In the genomic region with DNA sequence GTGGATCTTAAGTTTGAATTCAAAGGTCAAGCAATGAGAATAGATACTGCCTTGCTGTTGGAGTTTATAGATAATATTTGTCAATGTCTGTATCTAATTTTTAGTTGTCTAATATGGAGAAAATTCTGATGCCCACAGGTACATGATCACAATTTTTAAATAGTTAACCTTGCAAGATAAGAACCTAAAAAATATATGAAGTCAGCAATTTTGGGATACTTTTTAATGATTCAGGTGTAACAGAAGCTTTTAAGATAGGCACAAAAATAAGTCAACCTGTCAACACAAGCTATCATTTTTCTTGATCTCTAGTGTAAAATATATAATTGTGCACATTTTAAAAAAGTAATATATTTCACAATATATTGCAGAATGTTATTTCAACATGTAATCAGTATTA, we compare ENCODE assay signal across 20 cellular contexts.
DNase-seq lines count a peak whose midpoint lies in the region; ATAC-seq, FAIRE-seq and TF ChIP-seq lines count a peak whose summit lies in the region.
"Had no signal": no experiment of that assay in that cellular context is flagged by ENCODE, and none has a peak within 500 bp of the region (broad histone marks: within the 10 kb centered on the region; RNA-seq: fewer than 3 reads in every experiment).

No MANE protein-coding gene starts in this region.

- TF ChIP-seq CTCF in A549 (IDR thresholded peaks at IDR 0.05) (no peak), IMR-90 (conservative IDR thresholded peaks at IDR 0.05; ENCODE audit: low read depth, low read length) (no peak), keratinocyte (optimal IDR thresholded peaks at IDR 0.05 in 1 of 3, IDR thresholded peaks at IDR 0.05 in 1 of 3, conservative IDR thresholded peaks at IDR 0.05 in 1 of 3; ENCODE audit: extremely low read depth in 1 of 3, insufficient read depth in 2 of 3, low read length in 3 of 3) (no peak), GM20000 (IDR thresholded peaks at IDR 0.05; ENCODE audit: extremely low read depth, missing control alignments) (no peak)

- FAIRE-seq in A549 (lab: Jason Lieb, UNC) = no peak
- FAIRE-seq in keratinocyte (lab: Jason Lieb, UNC) = no peak
- FAIRE-seq: D721Med, G401.6, GM12891, H54 had no signal

- H4K20me1 ChIP-seq in IMR-90 (ENCODE audit: insufficient read depth, low read length) = no peaks in the 10 kb centered on the region
- H4K20me1 ChIP-seq in keratinocyte (ENCODE audit: control insufficient read depth, extremely low read depth, insufficient read depth, low read length) = no peaks in the 10 kb centered on the region

- no peak for TF ChIP-seq EP300 in A549 (IDR thresholded peaks at IDR 0.05)

- no peak overlapping the region for H2BK5ac ChIP-seq in IMR-90 (ENCODE audit: low read depth, low read length, poor library complexity, severe bottlenecking)

- no peak overlapping the region for H2BK20ac ChIP-seq in IMR-90 (ENCODE audit: low read depth, low read length)

- H3K4me1 ChIP-seq in A549 (no peaks in the 10 kb centered on the region), IMR-90 (ENCODE audit: control insufficient read depth, insufficient read depth, low read length) (peaks cover 1% of the 10 kb centered on the region; the same call in 1 of the 2 replicates), keratinocyte (ENCODE audit: control insufficient read depth, extremely low read depth, insufficient read depth, low read length) (peaks cover 26% of the 10 kb centered on the region)

- H3K4me3 Mint-ChIP-seq in activated T-helper 17 cell treated with anti-CD3 and anti-CD28 coated beads, Interleukin-2, amount 50 U/mL, for 72 hours = peak overlapping the region; percentile 72
- H3K4me3 Mint-ChIP-seq: B cell had no signal

- H2BK120ac ChIP-seq in IMR-90 (ENCODE audit: low read depth, low read length) = no peak overlapping the region

- peak overlapping the region; percentile 93 for H3K27ac Mint-ChIP-seq in activated T-helper 17 cell treated with anti-CD3 and anti-CD28 coated beads, Interleukin-2, amount 50 U/mL, for 72 hours
- H3K27ac Mint-ChIP-seq: B cell had no signal

- H4K91ac ChIP-seq in IMR-90 (ENCODE audit: insufficient read depth, low read depth, low read length) = no peak overlapping the region

- H2AFZ ChIP-seq in IMR-90 (replicated peaks; ENCODE audit: low read length, poor library complexity) = no peak overlapping the region
- H2AFZ ChIP-seq in keratinocyte (ENCODE audit: control insufficient read depth, low read length) = no peak overlapping the region

- no peak for TF ChIP-seq POLR2A in A549 (IDR thresholded peaks at IDR 0.05; ENCODE audit: low read length)
- TF ChIP-seq POLR2A in IMR-90 (IDR thresholded peaks at IDR 0.05; ENCODE audit: low read depth, low read length) = no peak

- H3K27ac ChIP-seq in A549 (no peak overlapping the region), IMR-90 (ENCODE audit: insufficient read depth, low read length) (no peak overlapping the region), keratinocyte (ENCODE audit: control insufficient read depth, insufficient read depth, low read length) (peak overlapping the region; percentile 64)
- H3K27ac ChIP-seq: HL-60 had no signal

- H3K27me3 ChIP-seq in IMR-90 (ENCODE audit: control insufficient read depth, insufficient read depth, low read length) = no peaks in the 10 kb centered on the region
- H3K27me3 ChIP-seq in keratinocyte (ENCODE audit: control insufficient read depth, extremely low read depth, insufficient read depth, low read length) = no peaks in the 10 kb centered on the region

- dilution Hi-C loops in IMR-90 (cut with HindIII; ENCODE audit: low sequenced_read_pairs, unreplicated experiment) (no loop called here), keratinocyte (cut with MboI; ENCODE audit: extremely low pct_ligation_motif_present, low sequenced_read_pairs) (no loop called here)

- no peaks in the 10 kb centered on the region for H3K9me3 Mint-ChIP-seq in activated T-helper 17 cell treated with anti-CD3 and anti-CD28 coated beads, Interleukin-2, amount 50 U/mL, for 72 hours

- H2AK5ac ChIP-seq in IMR-90 (ENCODE audit: low read depth, low read length) = no peak overlapping the region

- POLR2A ChIA-PET in A549 (lab: Yijun Ruan, JAX) = no interaction called here
- POLR2A ChIA-PET in IMR-90 (lab: Charles Lee; ENCODE audit: unreplicated experiment) = no interaction called here

- in situ Hi-C loops in IMR-90 (cut with MboI; ENCODE audit: low sequenced_read_pairs) = no loop called here

- H3K9me3 ChIP-seq in A549 (no peaks in the 10 kb centered on the region), IMR-90 (ENCODE audit: control insufficient read depth, insufficient read depth, low read length) (peaks cover 4% of the 10 kb centered on the region; the same call in 1 of the 2 replicates), keratinocyte (ENCODE audit: control insufficient read depth, low read depth, low read length) (no peaks in the 10 kb centered on the region)

- H3K36me3 ChIP-seq in IMR-90 (ENCODE audit: control insufficient read depth, insufficient read depth, low read length) = peaks cover 6% of the 10 kb centered on the region; the same call in 1 of the 2 replicates
- H3K36me3 ChIP-seq in keratinocyte (ENCODE audit: control insufficient read depth in 2 of 2, extremely low read depth in 1 of 2, insufficient read depth in 2 of 2, low read length in 2 of 2) = peaks cover 3 to 7% of the 10 kb centered on the region in 2 experiments

- H3K4me2 ChIP-seq in A549 (no peak overlapping the region), IMR-90 (ENCODE audit: low read depth, low read length) (no peak overlapping the region), keratinocyte (ENCODE audit: control insufficient read depth, extremely low read depth, insufficient read depth, low read depth, low read length) (no peak overlapping the region)

- H3K23ac ChIP-seq in IMR-90 (ENCODE audit: low read depth, low read length) = no peak overlapping the region

- H3K4me3 ChIP-seq in A549 (no peak overlapping the region), IMR-90 (ENCODE audit: insufficient read depth, low read depth, low read length) (no peak overlapping the region), keratinocyte (ENCODE audit: control insufficient read depth in 2 of 3, extremely low read depth in 1 of 3, insufficient read depth in 2 of 3, low read depth in 1 of 3, low read length in 3 of 3) (no peak overlapping the region)

- TF ChIP-seq RAD21 in A549 (conservative IDR thresholded peaks at IDR 0.05 in 1 of 2, IDR thresholded peaks at IDR 0.05 in 1 of 2) (no peak), IMR-90 (IDR thresholded peaks at IDR 0.05; ENCODE audit: low read length) (no peak)

- no peak overlapping the region for H4K5ac ChIP-seq in IMR-90 (ENCODE audit: low read depth, low read length)

- no peaks in the 10 kb centered on the region for H3K79me2 ChIP-seq in keratinocyte (ENCODE audit: control insufficient read depth, insufficient read depth, low read length)

- H3K27me3 Mint-ChIP-seq in activated T-helper 17 cell treated with anti-CD3 and anti-CD28 coated beads, Interleukin-2, amount 50 U/mL, for 72 hours = peaks cover 6% of the 10 kb centered on the region
- H3K27me3 Mint-ChIP-seq: B cell had no signal

- no peak for DNase-seq in A549 (ENCODE audit: low read depth in 1 of 2, low spot score in 1 of 2)
- DNase-seq in IMR-90 = no peak
- DNase-seq in keratinocyte (ENCODE audit: low read depth, low spot score) = no peak
- DNase-seq in left ventricle myocardium superior = no peak
- no peak for DNase-seq in GM20000 (ENCODE audit: low spot score)
- DNase-seq: C1 segment of cervical spinal cord; CD4-positive, alpha-beta memory T cell; DMS153; DMS79 treated with DMSO at 0.1 percent for 48 hours; EL; KG1 had no signal

- no peak overlapping the region for H3K14ac ChIP-seq in IMR-90 (replicated peaks; ENCODE audit: low read depth, low read length)

- no peak overlapping the region for H3K18ac ChIP-seq in IMR-90 (ENCODE audit: low read depth, low read length)

- no TSS peak for BruUV-seq in IMR-90 (replicated peaks; lab: Mats Ljungman, UMichigan)

- no peak overlapping the region for H3K4ac ChIP-seq in IMR-90 (ENCODE audit: low read depth, low read length)

- H2AK9ac ChIP-seq in IMR-90 (replicated peaks; ENCODE audit: low read depth, low read length, poor library complexity) = no peak overlapping the region

- peaks cover 2 to 8% of the 10 kb centered on the region in 2 experiments; a peak in 2 of 4 replicates for H3K79me1 ChIP-seq in IMR-90 (ENCODE audit: low read depth in 1 of 2, low read length in 2 of 2)

- peaks cover 4% of the 10 kb centered on the region; the same call in 1 of the 2 replicates for H3K9me1 ChIP-seq in IMR-90 (ENCODE audit: insufficient read depth, low read length)
- no peaks in the 10 kb centered on the region for H3K9me1 ChIP-seq in keratinocyte (ENCODE audit: control insufficient read depth, extremely low read depth, insufficient read depth, low read length)

- CTCF ChIA-PET in A549 (lab: Yijun Ruan, JAX) (interaction anchor here (2.7 kb wide), 1 partner anchor 16 kb away, joined by 12 read pairs; no protein-coding TSS in a partner anchor), IMR-90 (lab: Yijun Ruan, JAX) (no interaction called here)

- H3K9ac ChIP-seq in IMR-90 (ENCODE audit: low read depth, low read length) = no peak overlapping the region
- no peak overlapping the region for H3K9ac ChIP-seq in keratinocyte (ENCODE audit: control insufficient read depth, extremely low read depth, insufficient read depth, low read length)

- no peak overlapping the region for H3K56ac ChIP-seq in IMR-90 (ENCODE audit: extremely low read depth, insufficient read depth, low read length)

- ATAC-seq in A549 (no peak), IMR-90 (ENCODE audit: low read depth) (no peak), left ventricle myocardium superior (no peak), GM18868 (IDR thresholded peaks at IDR 0.05; ENCODE audit: unreplicated experiment) (no peak)
- no peak for ATAC-seq in activated T-helper 17 cell treated with anti-CD3 and anti-CD28 coated beads, Interleukin-2, amount 50 U/mL, for 72 hours (replicated peaks)
- ATAC-seq: HCT116 had no signal

- no peak overlapping the region for H2BK15ac ChIP-seq in IMR-90 (ENCODE audit: low read depth, low read length)

- peaks cover 21% of the 10 kb centered on the region for H3K36me3 Mint-ChIP-seq in activated T-helper 17 cell treated with anti-CD3 and anti-CD28 coated beads, Interleukin-2, amount 50 U/mL, for 72 hours (ENCODE audit: low read depth)

- intact Hi-C loops in IMR-90 (cut with micrococcal nuclease) (no loop called here), left ventricle myocardium superior (cut with micrococcal nuclease) (no loop called here)

- no peak overlapping the region for H4K8ac ChIP-seq in IMR-90 (ENCODE audit: low read depth in 2 of 2, low read length in 2 of 2)

- peaks cover 30% of the 10 kb centered on the region for H3K4me1 Mint-ChIP-seq in activated T-helper 17 cell treated with anti-CD3 and anti-CD28 coated beads, Interleukin-2, amount 50 U/mL, for 72 hours

TF ChIP-seq in A549, 52 proteins besides CTCF, POLR2A, EP300 and RAD21:
- TF ChIP-seq MAFK (IDR thresholded peaks at IDR 0.05; ENCODE audit: partially characterized antibody) = peak; percentile 90
- no peak for TF ChIP-seq HOXA7 (CRISPR knock-in tag; IDR thresholded peaks at IDR 0.05)
- TF ChIP-seq ESRRA (IDR thresholded peaks at IDR 0.05; ENCODE audit: borderline replicate concordance, low read length) = no peak

TF ChIP-seq in IMR-90, 13 proteins besides CTCF, POLR2A, EP300 and RAD21:
- peak; percentile 88 for TF ChIP-seq MAFK (IDR thresholded peaks at IDR 0.05; ENCODE audit: low read depth, low read length)
- no peak for TF ChIP-seq CHD1 (IDR thresholded peaks at IDR 0.05; ENCODE audit: low read depth, low read length)
